Comparison of ENCODE assay signal across 8 cellular contexts in genomic region chr7:80078159-80078731, GRCh38. TPM values are rescaled to one million over a fixed set of nuclear protein-coding genes. Genes with fewer than 3 reads are reported as not detected.
DNase-seq lines count a peak whose midpoint lies in the region; ATAC-seq and TF ChIP-seq lines count a peak whose summit lies in the region.

No MANE protein-coding gene starts in this region.

- no peak overlapping the region for H3K27ac ChIP-seq in MM.1S (ENCODE audit: low read length)

- TF ChIP-seq CTCF in MM.1S (IDR thresholded peaks at IDR 0.05; ENCODE audit: low read length) (no peak), mucosa of descending colon (IDR thresholded peaks at IDR 0.05) (no peak), GM10266 (IDR thresholded peaks at IDR 0.05; ENCODE audit: control insufficient read depth, insufficient read depth, low read depth, missing control alignments) (no peak)

- H3F3A ChIP-seq in MM.1S (ENCODE audit: insufficient read depth, low read length): no peaks in the 10 kb centered on the region

- no peaks in the 10 kb centered on the region; the same call in 1 of the 2 replicates for H3K4me1 ChIP-seq in MM.1S (ENCODE audit: low read length)
- H3K4me1 ChIP-seq in mucosa of descending colon (ENCODE audit: low read depth): no peaks in the 10 kb centered on the region

- peak overlapping the region; percentile 93 for H2AFZ ChIP-seq in MM.1S (ENCODE audit: low read length)

- peak overlapping the region; percentile 7; the same call in 1 of the 2 replicates for H3K9ac ChIP-seq in MM.1S (ENCODE audit: low read length)

- intact Hi-C loops in mucosa of descending colon (cut with DNase I, micrococcal nuclease): no loop called here

- H3K36me3 ChIP-seq in MM.1S (replicated peaks; ENCODE audit: insufficient read depth, low read length) (no peaks in the 10 kb centered on the region), mucosa of descending colon (ENCODE audit: low read depth) (no peaks in the 10 kb centered on the region)

- H3K4me2 ChIP-seq in MM.1S (ENCODE audit: low read depth, low read length): peak overlapping the region; percentile 72

- H3K9me2 ChIP-seq in MM.1S (replicated peaks; ENCODE audit: insufficient read depth, low read length): no peaks in the 10 kb centered on the region

- DNase-seq in COLO829 (ENCODE audit: low spot score): peak; percentile 38
- peak; percentile 26 for DNase-seq in MM.1S
- DNase-seq in astrocyte of the hippocampus (ENCODE audit: low read depth, low spot score): peak; percentile 19
- DNase-seq in mucosa of descending colon: peak in 1 of 3 donors; percentile 34
- DNase-seq in NCI-H446 treated with DMSO at 0.1 percent for 48 hours (lab: John Stamatoyannopoulos, UW): no peak
- DNase-seq in germinal center (ENCODE audit: low spot score): no peak
- DNase-seq in GM10266 (ENCODE audit: extremely low spot score): no peak

- ATAC-seq in mucosa of descending colon (peak; percentile 56), GM21737 (IDR thresholded peaks at IDR 0.05; ENCODE audit: unreplicated experiment) (no peak)

- H4K20me1 ChIP-seq in MM.1S (ENCODE audit: insufficient read depth, low read length): no peaks in the 10 kb centered on the region

- H3K27me3 ChIP-seq in MM.1S (replicated peaks; ENCODE audit: insufficient read depth, low read length): no peaks in the 10 kb centered on the region

- H3K4me3 ChIP-seq in MM.1S (ENCODE audit: low read length) (peak overlapping the region; percentile 54), mucosa of descending colon (no peak overlapping the region)

- no peaks in the 10 kb centered on the region for H3K79me2 ChIP-seq in MM.1S (ENCODE audit: low read length)

- H3K9me3 ChIP-seq in MM.1S (replicated peaks; ENCODE audit: insufficient read depth, low read length) (no peaks in the 10 kb centered on the region), mucosa of descending colon (no peaks in the 10 kb centered on the region)

RNA-seq across cellular contexts. Expression of gene GNAI1, which starts 56.4 kb away (rescaled TPM):
- total RNA-seq in mucosa of descending colon: 10 to 100 TPM; 18.1 to 59.3 (median 23.1) TPM

Comparison
In these comparisons a context has a peak if more than half of its experiments do, and no peak if none do; other contexts are left out.
1. DNase-seq: peak in COLO829 (single experiment), MM.1S (single experiment) and astrocyte of the hippocampus (single experiment); none in NCI-H446 treated with DMSO at 0.1 percent for 48 hours (single experiment), germinal center (single experiment) and GM10266 (single experiment).